Comparison of ENCODE assay signal across 19 cellular contexts in genomic region chr4:28001698-28002097, GRCh38.
A peak's percentile ranks its signal among the peaks of the same experiment; 100 is the strongest.
DNase-seq lines count a peak whose midpoint lies in the region; ATAC-seq and TF ChIP-seq lines count a peak whose summit lies in the region.
"Had no signal": no experiment of that assay in that cellular context is flagged by ENCODE, and none has a peak within 500 bp of the region (broad histone marks: within the 10 kb centered on the region; RNA-seq: fewer than 3 reads in every experiment).

No MANE protein-coding gene starts in this region.

- no peaks in the 10 kb centered on the region for H3F3A ChIP-seq in GM23338 (replicated peaks; ENCODE audit: low read depth)

- H3K36me3 ChIP-seq in GM23338 (ENCODE audit: insufficient read depth), result no peaks in the 10 kb centered on the region
- H3K36me3 ChIP-seq in Panc1 (ENCODE audit: control insufficient read depth, insufficient read depth, low read length), result no peaks in the 10 kb centered on the region
- H3K36me3 ChIP-seq: SJCRH30 had no signal

- no peaks in the 10 kb centered on the region for H3K9me3 Mint-ChIP-seq in GM23338
- H3K9me3 Mint-ChIP-seq in activated T-helper 17 cell treated with anti-CD3 and anti-CD28 coated beads, Interleukin-2, amount 50 U/mL, for 72 hours, result no peaks in the 10 kb centered on the region
- H3K9me3 Mint-ChIP-seq in stimulated activated naive B cell treated with anti-CD40 and anti-IgM and Interleukin-4, amounts not matched to agents 10 μg/mL and 1 μg/mL and 100 μg/mL, for 72 hours, result peaks cover 0 to 1% of the 10 kb centered on the region in 2 donors

- H3K4me2 ChIP-seq in GM23338, result no peak overlapping the region

- CTCF ChIA-PET in Panc1 (lab: Charles Lee), result no interaction called here

- TF ChIP-seq CTCF in AG09309 (IDR thresholded peaks at IDR 0.05; ENCODE audit: control insufficient read depth, insufficient read depth, low read depth, low read length, missing control alignments) (peak; percentile 9), GM23338 (conservative IDR thresholded peaks at IDR 0.05; ENCODE audit: low read depth in 2 of 2) (peak; percentile 42 to 49), Panc1 (IDR thresholded peaks at IDR 0.05) (peak; percentile 15; the same call in 1 of the 2 replicates), foreskin keratinocyte (conservative IDR thresholded peaks at IDR 0.05) (peak; percentile 11)

- ATAC-seq in GM23338 (no peak), Panc1 (no peak), foreskin keratinocyte (no peak), HG02840 (IDR thresholded peaks at IDR 0.05; ENCODE audit: low FRiP score, unreplicated experiment) (no peak), HG03280 (IDR thresholded peaks at IDR 0.05; ENCODE audit: unreplicated experiment) (no peak)
- no peak for ATAC-seq in activated T-helper 17 cell treated with anti-CD3 and anti-CD28 coated beads, Interleukin-2, amount 50 U/mL, for 72 hours (replicated peaks)
- ATAC-seq in stimulated activated naive B cell treated with anti-CD40 and anti-IgM and Interleukin-4, amounts not matched to agents 10 μg/mL and 1 μg/mL and 100 μg/mL, for 72 hours (replicated peaks), result no peak
- ATAC-seq: CD8-positive, alpha-beta T cell; K562 had no signal

- H3K4me1 ChIP-seq in GM23338 (ENCODE audit: insufficient read depth) (no peaks in the 10 kb centered on the region), Panc1 (ENCODE audit: control insufficient read depth, insufficient read depth, low read length) (no peaks in the 10 kb centered on the region), foreskin keratinocyte (no peaks in the 10 kb centered on the region)
- H3K4me1 ChIP-seq: SJCRH30 had no signal

- H3K27ac Mint-ChIP-seq in GM23338, result no peak overlapping the region
- no peak overlapping the region for H3K27ac Mint-ChIP-seq in activated T-helper 17 cell treated with anti-CD3 and anti-CD28 coated beads, Interleukin-2, amount 50 U/mL, for 72 hours
- no peak overlapping the region for H3K27ac Mint-ChIP-seq in stimulated activated naive B cell treated with anti-CD40 and anti-IgM and Interleukin-4, amounts not matched to agents 10 μg/mL and 1 μg/mL and 100 μg/mL, for 72 hours
- H3K27ac Mint-ChIP-seq: B cell; CD8-positive, alpha-beta T cell had no signal

- no peak overlapping the region; the same call in 1 of the 2 replicates for H2AFZ ChIP-seq in GM23338

- no peaks in the 10 kb centered on the region; the same call in 2 of the 3 replicates for H3K4me1 Mint-ChIP-seq in GM23338
- H3K4me1 Mint-ChIP-seq in activated T-helper 17 cell treated with anti-CD3 and anti-CD28 coated beads, Interleukin-2, amount 50 U/mL, for 72 hours, result no peaks in the 10 kb centered on the region
- no peaks in the 10 kb centered on the region for H3K4me1 Mint-ChIP-seq in stimulated activated naive B cell treated with anti-CD40 and anti-IgM and Interleukin-4, amounts not matched to agents 10 μg/mL and 1 μg/mL and 100 μg/mL, for 72 hours
- H3K4me1 Mint-ChIP-seq: B cell had no signal

- H3K27me3 ChIP-seq in GM23338 (ENCODE audit: insufficient read depth) (no peaks in the 10 kb centered on the region), Panc1 (ENCODE audit: control insufficient read depth, insufficient read depth, low read length) (no peaks in the 10 kb centered on the region), foreskin keratinocyte (no peaks in the 10 kb centered on the region)
- H3K27me3 ChIP-seq: SJCRH30 had no signal

- no peak for DNase-seq in AG09309 (ENCODE audit: low read depth)
- DNase-seq in GM23338 (ENCODE audit: low spot score), result peak; percentile 26
- no peak for DNase-seq in Panc1 (ENCODE audit: low read depth, low spot score)
- DNase-seq in foreskin keratinocyte, result no peak
- DNase-seq in stimulated activated naive B cell treated with anti-CD40 and anti-IgM and Interleukin-4, amounts not matched to agents 10 μg/mL and 1 μg/mL and 100 μg/mL, for 72 hours, result no peak
- DNase-seq: CD8-positive, alpha-beta T cell; GF-D8; NCI-H1436; NCI-H2029; NCI-H2171 treated with DMSO at 0.1 percent for 48 hours; NCI-H446 treated with DMSO at 0.1 percent for 48 hours; NK-92 treated with Interleukin-12 subunit alpha and Interleukin-12 subunit beta, amount 100 ng/mL, for 24 hours had no signal

- no peaks in the 10 kb centered on the region for H3K27me3 Mint-ChIP-seq in GM23338 (ENCODE audit: insufficient read depth, low read depth, poor library complexity)
- H3K27me3 Mint-ChIP-seq in activated T-helper 17 cell treated with anti-CD3 and anti-CD28 coated beads, Interleukin-2, amount 50 U/mL, for 72 hours, result no peaks in the 10 kb centered on the region
- no peaks in the 10 kb centered on the region for H3K27me3 Mint-ChIP-seq in stimulated activated naive B cell treated with anti-CD40 and anti-IgM and Interleukin-4, amounts not matched to agents 10 μg/mL and 1 μg/mL and 100 μg/mL, for 72 hours
- H3K27me3 Mint-ChIP-seq: B cell had no signal

- no peak overlapping the region for H3K4me3 Mint-ChIP-seq in GM23338
- no peak overlapping the region for H3K4me3 Mint-ChIP-seq in activated T-helper 17 cell treated with anti-CD3 and anti-CD28 coated beads, Interleukin-2, amount 50 U/mL, for 72 hours
- H3K4me3 Mint-ChIP-seq in stimulated activated naive B cell treated with anti-CD40 and anti-IgM and Interleukin-4, amounts not matched to agents 10 μg/mL and 1 μg/mL and 100 μg/mL, for 72 hours, result no peak overlapping the region
- H3K4me3 Mint-ChIP-seq: B cell; CD8-positive, alpha-beta T cell had no signal

- H4K20me1 ChIP-seq in GM23338 (replicated peaks; ENCODE audit: insufficient read depth), result no peaks in the 10 kb centered on the region

- BruUV-seq in Panc1 (replicated peaks; lab: Mats Ljungman, UMichigan), result no TSS peak

- no peaks in the 10 kb centered on the region for H3K9me3 ChIP-seq in Panc1 (ENCODE audit: control insufficient read depth, insufficient read depth, low read depth, low read length)
- H3K9me3 ChIP-seq: SJCRH30 had no signal

- H3K27ac ChIP-seq in GM23338 (ENCODE audit: low read depth) (no peak overlapping the region), Panc1 (ENCODE audit: low read length) (no peak overlapping the region), foreskin keratinocyte (no peak overlapping the region)
- H3K27ac ChIP-seq: RWPE1, SJCRH30 had no signal

- no peaks in the 10 kb centered on the region for H3K36me3 Mint-ChIP-seq in GM23338 (ENCODE audit: low read depth)
- no peaks in the 10 kb centered on the region for H3K36me3 Mint-ChIP-seq in activated T-helper 17 cell treated with anti-CD3 and anti-CD28 coated beads, Interleukin-2, amount 50 U/mL, for 72 hours (ENCODE audit: low read depth)
- H3K36me3 Mint-ChIP-seq in stimulated activated naive B cell treated with anti-CD40 and anti-IgM and Interleukin-4, amounts not matched to agents 10 μg/mL and 1 μg/mL and 100 μg/mL, for 72 hours, result no peaks in the 10 kb centered on the region
- H3K36me3 Mint-ChIP-seq: CD8-positive, alpha-beta T cell had no signal

- H3K4me3 ChIP-seq in AG09309 (ENCODE audit: control insufficient read depth, low read depth, low read length) (no peak overlapping the region), GM23338 (no peak overlapping the region), Panc1 (ENCODE audit: low read depth in 2 of 2, low read length in 2 of 2) (no peak overlapping the region)
- H3K4me3 ChIP-seq: K562, SJCRH30 had no signal

- intact Hi-C loops in Panc1 (cut with micrococcal nuclease; ENCODE audit: unreplicated experiment), result no loop called here

- no peaks in the 10 kb centered on the region for H3K79me2 ChIP-seq in GM23338 (replicated peaks; ENCODE audit: insufficient read depth)

- POLR2A ChIA-PET in Panc1 (lab: Charles Lee), result no interaction called here

- in situ Hi-C loops in Panc1 (cut with HindIII; ENCODE audit: low pct_unique_long_range_greater_than_20kb, low sequenced_read_pairs), result no loop called here

- peaks cover 6% of the 10 kb centered on the region; the same call in 1 of the 2 replicates for H3K9me2 ChIP-seq in GM23338 (ENCODE audit: insufficient read depth)

TF ChIP-seq in GM23338, 12 proteins besides CTCF, POLR2A, EP300 and RAD21:
- TF ChIP-seq JUNB (IDR thresholded peaks at IDR 0.05; ENCODE audit: unreplicated experiment) (no peak), NANOG (IDR thresholded peaks at IDR 0.05; ENCODE audit: borderline replicate concordance) (no peak), STAT1 (IDR thresholded peaks at IDR 0.05; ENCODE audit: unreplicated experiment) (no peak), EZH2phosphoT487 (IDR thresholded peaks at IDR 0.05; ENCODE audit: unreplicated experiment) (no peak), CREB1 (CRISPR knock-in tag; IDR thresholded peaks at IDR 0.05; ENCODE audit: low read depth) (no peak), ZNF331 (CRISPR knock-in tag; IDR thresholded peaks at IDR 0.05; ENCODE audit: low read depth) (no peak)
